ENCODE assay signal across 9 cellular contexts in genomic region chr7:141674702-141675101, GRCh38. TPM values are rescaled to one million over a fixed set of nuclear protein-coding genes. Genes with fewer than 3 reads are reported as not detected.
A peak's percentile ranks its signal among the peaks of the same experiment; 100 is the strongest.
DNase-seq lines count a peak whose midpoint lies in the region; ATAC-seq and TF ChIP-seq lines count a peak whose summit lies in the region.
"Had no signal": no experiment of that assay in that cellular context is flagged by ENCODE, and none has a peak within 500 bp of the region (broad histone marks: within the 10 kb centered on the region; RNA-seq: fewer than 3 reads in every experiment).

No MANE protein-coding gene starts in this region.

- H3K27ac ChIP-seq in AG04450 (ENCODE audit: low read depth, low read length) (no peak overlapping the region), HUES6 (ENCODE audit: low read depth, low read length) (peak overlapping the region; percentile 58; the same call in 1 of the 2 replicates), breast epithelium (peak overlapping the region; percentile 80 to 87), layer of hippocampus (ENCODE audit: low read depth, low read length) (peak overlapping the region; percentile 74)

- H3K4me3 ChIP-seq in AG04450 (ENCODE audit: low read depth, low read length) (no peak overlapping the region), HUES6 (ENCODE audit: low read depth, low read length) (peak overlapping the region; percentile 41), breast epithelium (no peak overlapping the region)

- peaks cover 3% of the 10 kb centered on the region; the same call in 1 of the 2 replicates for H3K9me3 ChIP-seq in AG04450 (ENCODE audit: control insufficient read depth, insufficient read depth, low read length)
- peaks cover 3% of the 10 kb centered on the region; the same call in 1 of the 2 replicates for H3K9me3 ChIP-seq in HUES6 (ENCODE audit: control insufficient read depth, insufficient read depth, low read depth, low read length)
- no peaks in the 10 kb centered on the region for H3K9me3 ChIP-seq in breast epithelium

- no peak for ATAC-seq in GM19467 (IDR thresholded peaks at IDR 0.05; ENCODE audit: unreplicated experiment)

- H3K9ac ChIP-seq in HUES6 (ENCODE audit: low read length) = peak overlapping the region; percentile 43

- DNase-seq in AG04450 (ENCODE audit: low read depth, low spot score) = no peak
- DNase-seq in breast epithelium (ENCODE audit: low spot score in 2 of 2) = no peak
- DNase-seq in COLO668 (lab: John Stamatoyannopoulos, UW; ENCODE audit: unreplicated experiment) = no peak
- no peak for DNase-seq in DMS 273 treated with DMSO at 0.1 percent for 48 hours (lab: John Stamatoyannopoulos, UW)
- DNase-seq in NCI-H2227 (lab: John Stamatoyannopoulos, UW; ENCODE audit: unreplicated experiment) = no peak
- DNase-seq: effector CD4-positive, alpha-beta T cell had no signal

- CTCF ChIA-PET in AG04450 (lab: Charles Lee) = no interaction called here

- H3K27me3 ChIP-seq in AG04450 (ENCODE audit: control insufficient read depth, insufficient read depth, low read length) = no peaks in the 10 kb centered on the region
- no peaks in the 10 kb centered on the region for H3K27me3 ChIP-seq in HUES6 (ENCODE audit: control insufficient read depth, insufficient read depth, low read length)
- no peaks in the 10 kb centered on the region for H3K27me3 ChIP-seq in breast epithelium
- H3K27me3 ChIP-seq in layer of hippocampus (ENCODE audit: control insufficient read depth, insufficient read depth, low read length) = no peaks in the 10 kb centered on the region

- H3K36me3 ChIP-seq in HUES6 (ENCODE audit: control insufficient read depth, insufficient read depth, low read length) (peaks cover 18% of the 10 kb centered on the region; the same call in 1 of the 2 replicates), breast epithelium (no peaks in the 10 kb centered on the region)

- TF ChIP-seq CTCF in AG04450 (IDR thresholded peaks at IDR 0.05; ENCODE audit: low read depth, low read length) = peak; percentile 20
- peak in 1 of 3 donors; percentile 9 for TF ChIP-seq CTCF in breast epithelium (IDR thresholded peaks at IDR 0.05)

- POLR2A ChIA-PET in AG04450 (lab: Yijun Ruan, JAX) = no interaction called here

- TF ChIP-seq POLR2A in breast epithelium (IDR thresholded peaks at IDR 0.05) = no peak

- intact Hi-C loops in breast epithelium (cut with DNase I; ENCODE audit: low total_unique reads) = no loop called here

- H3K4me1 ChIP-seq in HUES6 (ENCODE audit: control insufficient read depth, insufficient read depth, low read length) (peaks cover 9% of the 10 kb centered on the region), breast epithelium (no peaks in the 10 kb centered on the region)

RNA-seq across cellular contexts. Expression of gene DENND11, which starts 27.3 kb away (rescaled TPM):
- 4.9 and 5.3 TPM in 2 replicates for polyA plus RNA-seq in AG04450 (2011; rRNA removed)
- 8.3 and 8.4 TPM in 2 replicates for polyA minus RNA-seq in AG04450 (2011; rRNA and poly(A)+ RNA removed)
- total RNA-seq in breast epithelium = 10 to 100 TPM; 14.1 to 49.2 (median 32.1) TPM

RNA-seq across cellular contexts. Expression of gene WEE2, which starts 33.5 kb away (rescaled TPM):
- polyA plus RNA-seq in AG04450 (2011; rRNA removed) = not detected in 2 replicates
- polyA minus RNA-seq in AG04450 (2011; rRNA and poly(A)+ RNA removed) = not detected in 2 replicates
- not detected for total RNA-seq in breast epithelium
